In genomic region chr4:121978169-121978516, GRCh38 we compare ENCODE assay signal across 10 cellular contexts. TPM values are rescaled to one million over a fixed set of nuclear protein-coding genes. Genes with fewer than 3 reads are reported as not detected.
DNase-seq lines count a peak whose midpoint lies in the region; ATAC-seq, FAIRE-seq and TF ChIP-seq lines count a peak whose summit lies in the region.
"Had no signal": no experiment of that assay in that cellular context is flagged by ENCODE, and none has a peak within 500 bp of the region (broad histone marks: within the 10 kb centered on the region; RNA-seq: fewer than 3 reads in every experiment).

No MANE protein-coding gene starts in this region.

- TF ChIP-seq RAD21 in HepG2 (CRISPR knock-in tag; IDR thresholded peaks at IDR 0.05): no peak

- peaks cover 7 to 23% (median 20%) of the 10 kb centered on the region in 3 donors for H3K4me1 Mint-ChIP-seq in naive B cell

- peaks cover 8 to 14% (median 12%) of the 10 kb centered on the region in 3 donors for H3K27me3 Mint-ChIP-seq in naive B cell

- POLR2A ChIA-PET in HepG2 (lab: Yijun Ruan, JAX): no interaction called here

- no peak for FAIRE-seq in HepG2 (lab: Jason Lieb, UNC)
- no peak for FAIRE-seq in RCC 7860 (lab: Jason Lieb, UNC)

- no peak overlapping the region for H3K27ac ChIP-seq in HepG2 (ENCODE audit: extremely low read length, insufficient read depth, low read length)

- H3K9me3 Mint-ChIP-seq in naive B cell: no peaks in the 10 kb centered on the region

- H3K36me3 Mint-ChIP-seq in naive B cell: no peaks in the 10 kb centered on the region

- H2AFZ ChIP-seq in HepG2 (ENCODE audit: low read length): no peak overlapping the region

- H3K4me3 Mint-ChIP-seq in naive B cell: peak overlapping the region in 7 of 8 donors; percentile 13 to 62 (median 57)

- no peaks in the 10 kb centered on the region for H3K9me3 ChIP-seq in HepG2 (ENCODE audit: low read length)

- peak overlapping the region in 4 of 6 donors; percentile 0 to 74 (median 36) for H3K27ac Mint-ChIP-seq in naive B cell

- DNase-seq in naive B cell (no peak), HepG2 (ENCODE audit: low spot score) (no peak), RCC 7860 (ENCODE audit: low spot score) (no peak), germinal center (ENCODE audit: low spot score) (no peak)
- no peak for DNase-seq in stimulated activated CD4-positive, alpha-beta T cell treated with anti-CD3 and anti-CD28 coated beads, Interleukin-4, amount 100 ng/mL, for 1 hour
- DNase-seq: Kasumi-1, NCI-H446 had no signal

- intact Hi-C loops in HepG2 (cut with micrococcal nuclease; ENCODE audit: unreplicated experiment): no loop called here

- H3K36me3 ChIP-seq in HepG2 (replicated peaks in 1 of 2; ENCODE audit: control insufficient read depth in 1 of 2, insufficient read depth in 2 of 2, low read length in 2 of 2): no peaks in the 10 kb centered on the region

- H3K4me1 ChIP-seq in HepG2 (ENCODE audit: insufficient read depth, low read length): no peaks in the 10 kb centered on the region

- H3K27me3 ChIP-seq in HepG2 (ENCODE audit: control insufficient read depth in 1 of 2, insufficient read depth in 2 of 2, low read length in 2 of 2): peaks cover 0 to 6% of the 10 kb centered on the region in 2 experiments; a peak in 1 of 5 replicates

- H3K79me2 ChIP-seq in HepG2 (ENCODE audit: insufficient read depth, low read length): no peaks in the 10 kb centered on the region

- no peak for TF ChIP-seq POLR2A in HepG2 (IDR thresholded peaks at IDR 0.05; ENCODE audit: insufficient read depth in 1 of 2, low read depth in 2 of 2, low read length in 2 of 2)

- ATAC-seq in GM19023 (IDR thresholded peaks at IDR 0.05; ENCODE audit: unreplicated experiment) (peak; percentile 44), GM21825 (IDR thresholded peaks at IDR 0.05; ENCODE audit: unreplicated experiment) (peak; percentile 42), HG03280 (IDR thresholded peaks at IDR 0.05; ENCODE audit: unreplicated experiment) (peak; percentile 39), naive B cell (ENCODE audit: low read depth in 2 of 2) (peak; percentile 16 to 43), HepG2 (no peak)

- in situ Hi-C loops in HepG2 (cut with HindIII; ENCODE audit: extremely low pct_ligation_motif_present, low pct_unique_long_range_greater_than_20kb): no loop called here

- no peak overlapping the region for H3K4me2 ChIP-seq in HepG2 (ENCODE audit: low read depth, low read length)

- WGBS in HepG2 (ENCODE audit: low lambda C conversion rate): 3% methylated on average over 2 of the region's 2 CpGs

- no peak for TF ChIP-seq EP300 in HepG2 (IDR thresholded peaks at IDR 0.05; ENCODE audit: low read depth in 2 of 2, low read length in 2 of 2)
- TF ChIP-seq EP300 in HepG2 (CRISPR knock-in tag; IDR thresholded peaks at IDR 0.05; ENCODE audit: borderline replicate concordance): no peak

- H4K20me1 ChIP-seq in HepG2 (ENCODE audit: insufficient read depth, low read length): no peaks in the 10 kb centered on the region

- CTCF ChIA-PET in HepG2 (lab: Yijun Ruan, JAX; ENCODE audit: low intra/inter-chr PET ratio, low total read pairs): no interaction called here

- BruUV-seq in HepG2 (replicated peaks; lab: Mats Ljungman, UMichigan): no TSS peak

- H3K9ac ChIP-seq in HepG2 (ENCODE audit: insufficient read depth, low read depth, low read length): no peak overlapping the region

- no peak for TF ChIP-seq CTCF in HepG2 (CRISPR knock-in tag; IDR thresholded peaks at IDR 0.05)

- no peak overlapping the region for H3K4me3 ChIP-seq in HepG2 (replicated peaks in 1 of 3; ENCODE audit: insufficient read depth in 1 of 3, low read depth in 2 of 3, low read length in 3 of 3)

TF ChIP-seq in HepG2, 621 proteins besides CTCF, POLR2A, EP300 and RAD21:
- TF ChIP-seq RFXANK (CRISPR knock-in tag; IDR thresholded peaks at IDR 0.05) (no peak), CHD4 (IDR thresholded peaks at IDR 0.05; ENCODE audit: borderline replicate concordance, low read length) (no peak), ZNF160 (CRISPR knock-in tag; IDR thresholded peaks at IDR 0.05) (no peak), ZNF761 (CRISPR knock-in tag; conservative IDR thresholded peaks at IDR 0.05) (no peak), USF2 (IDR thresholded peaks at IDR 0.05; ENCODE audit: low read depth, low read length) (no peak), USF2 (CRISPR knock-in tag; IDR thresholded peaks at IDR 0.05; ENCODE audit: borderline replicate concordance) (no peak), ZBTB21 (CRISPR knock-in tag; IDR thresholded peaks at IDR 0.05) (no peak), GLI4 (CRISPR knock-in tag; IDR thresholded peaks at IDR 0.05; ENCODE audit: borderline replicate concordance) (no peak), ATF2 (CRISPR knock-in tag; IDR thresholded peaks at IDR 0.05) (no peak), ZNF703 (CRISPR knock-in tag; IDR thresholded peaks at IDR 0.05; ENCODE audit: borderline replicate concordance) (no peak), SSRP1 (CRISPR knock-in tag; IDR thresholded peaks at IDR 0.05) (no peak), ZSCAN5A (CRISPR knock-in tag; IDR thresholded peaks at IDR 0.05; ENCODE audit: borderline replicate concordance) (no peak)
- TF ChIP-seq, protein P1, sequence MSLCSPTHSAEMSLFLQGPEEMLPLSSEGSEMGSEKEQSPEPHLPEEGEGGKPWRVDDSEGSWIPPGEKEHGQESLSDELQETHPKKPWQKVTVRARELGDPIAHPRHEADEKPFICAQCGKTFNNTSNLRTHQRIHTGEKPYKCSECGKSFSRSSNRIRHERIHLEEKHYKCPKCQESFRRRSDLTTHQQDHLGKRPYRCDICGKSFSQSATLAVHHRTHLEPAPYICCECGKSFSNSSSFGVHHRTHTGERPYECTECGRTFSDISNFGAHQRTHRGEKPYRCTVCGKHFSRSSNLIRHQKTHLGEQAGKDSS (CRISPR knock-in tag; IDR thresholded peaks at IDR 0.05; ENCODE audit: borderline replicate concordance, low read depth): no peak

RNA-seq across cellular contexts. Expression of gene TRPC3, which starts 26.3 kb away (rescaled TPM):
- polyA plus RNA-seq in naive B cell (ENCODE audit: low read depth in 6 of 6) (not detected), HepG2 (2011; rRNA removed) (not detected in 2 replicates)
- total RNA-seq in HepG2 (2016; rRNA removed; fragmentation: Illumina TruSeq; extraction: Trizol): not detected in 2 replicates
- not detected in 2 replicates for total RNA-seq in HepG2 (2016; cell fraction: cytosol; rRNA removed; fragmentation: Illumina TruSeq; extraction: Trizol; ENCODE audit: low read depth)
- not detected in 2 replicates for total RNA-seq in HepG2 (2016; cell fraction: insoluble cytoplasmic fraction; rRNA removed; fragmentation: Illumina TruSeq; extraction: Trizol)
- total RNA-seq in HepG2 (2016; cell fraction: membrane; rRNA removed; fragmentation: Illumina TruSeq; extraction: Trizol): not detected in 2 replicates
- total RNA-seq in HepG2 (2016; cell fraction: nucleus; rRNA removed; fragmentation: Illumina TruSeq; extraction: Trizol): not detected in 2 replicates
- polyA plus RNA-seq in HepG2 (2011; cell fraction: cytosol; rRNA removed): not detected in 2 replicates
- polyA plus RNA-seq in HepG2 (2011; cell fraction: nucleus; rRNA removed): not detected in 2 replicates
- polyA plus RNA-seq in HepG2 (2012): not detected in 2 replicates
- polyA plus RNA-seq in HepG2 (2016; cell fraction: cytosol; fragmentation: Illumina TruSeq; extraction: Trizol; ENCODE audit: low read depth): not detected in 2 replicates
- not detected in 2 replicates for polyA plus RNA-seq in HepG2 (2016; cell fraction: insoluble cytoplasmic fraction; fragmentation: Illumina TruSeq; extraction: Trizol; ENCODE audit: low read depth)
- not detected in 2 replicates for polyA plus RNA-seq in HepG2 (2016; cell fraction: membrane; fragmentation: Illumina TruSeq; extraction: Trizol; ENCODE audit: low read depth)
- not detected in 2 replicates for polyA plus RNA-seq in HepG2 (2016; cell fraction: nucleus; fragmentation: Illumina TruSeq; extraction: Trizol; ENCODE audit: insufficient read depth, low read depth)
- not detected in 2 replicates for polyA minus RNA-seq in HepG2 (2011; rRNA and poly(A)+ RNA removed; ENCODE audit: low replicate concordance)
- polyA minus RNA-seq in HepG2 (2011; cell fraction: cytosol; rRNA and poly(A)+ RNA removed): not detected in 2 replicates
- polyA minus RNA-seq in HepG2 (2011; cell fraction: nucleus; rRNA and poly(A)+ RNA removed): not detected in 2 replicates
